ENCODE assay signal across 1 cellular context in the genomic region with DNA sequence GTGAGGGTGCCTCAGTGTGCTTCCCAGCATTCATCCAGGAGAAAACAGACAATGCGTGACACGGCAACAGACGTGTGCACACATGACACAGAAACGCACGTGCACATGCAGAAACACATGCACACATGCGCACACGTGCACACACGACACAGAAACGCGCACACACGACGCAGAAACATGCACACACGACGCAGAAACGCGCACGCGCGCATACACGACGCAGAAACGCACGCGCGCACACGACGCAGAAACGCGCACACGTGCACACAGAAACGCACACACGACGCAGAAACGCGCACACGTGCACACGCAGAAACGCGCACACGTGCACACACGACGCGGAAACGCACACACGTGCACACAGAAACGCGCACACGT.
TF ChIP-seq lines count a peak whose summit lies in the region.

No MANE protein-coding gene starts in this region.

TF ChIP-seq in H1, 55 proteins besides CTCF, POLR2A, EP300 and RAD21:
- no peak for TF ChIP-seq SP1 (IDR thresholded peaks at IDR 0.05; ENCODE audit: low read depth, low read length)
- TF ChIP-seq, protein P1, sequence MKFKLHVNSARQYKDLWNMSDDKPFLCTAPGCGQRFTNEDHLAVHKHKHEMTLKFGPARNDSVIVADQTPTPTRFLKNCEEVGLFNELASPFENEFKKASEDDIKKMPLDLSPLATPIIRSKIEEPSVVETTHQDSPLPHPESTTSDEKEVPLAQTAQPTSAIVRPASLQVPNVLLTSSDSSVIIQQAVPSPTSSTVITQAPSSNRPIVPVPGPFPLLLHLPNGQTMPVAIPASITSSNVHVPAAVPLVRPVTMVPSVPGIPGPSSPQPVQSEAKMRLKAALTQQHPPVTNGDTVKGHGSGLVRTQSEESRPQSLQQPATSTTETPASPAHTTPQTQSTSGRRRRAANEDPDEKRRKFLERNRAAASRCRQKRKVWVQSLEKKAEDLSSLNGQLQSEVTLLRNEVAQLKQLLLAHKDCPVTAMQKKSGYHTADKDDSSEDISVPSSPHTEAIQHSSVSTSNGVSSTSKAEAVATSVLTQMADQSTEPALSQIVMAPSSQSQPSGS (IDR thresholded peaks at IDR 0.05; ENCODE audit: low read length): no peak
- no peak for TF ChIP-seq BRCA1 (IDR thresholded peaks at IDR 0.05; ENCODE audit: low read depth, low read length)
- TF ChIP-seq CTBP2 (IDR thresholded peaks at IDR 0.05; ENCODE audit: borderline replicate concordance, insufficient read depth, insufficient read length, low read length): no peak
- no peak for TF ChIP-seq RFX5 (IDR thresholded peaks at IDR 0.05; ENCODE audit: borderline replicate concordance, low read depth, low read length)
- TF ChIP-seq TAF7 (optimal IDR thresholded peaks at IDR 0.05; ENCODE audit: borderline replicate concordance, low read depth, low read length): no peak
- TF ChIP-seq, protein P2, sequence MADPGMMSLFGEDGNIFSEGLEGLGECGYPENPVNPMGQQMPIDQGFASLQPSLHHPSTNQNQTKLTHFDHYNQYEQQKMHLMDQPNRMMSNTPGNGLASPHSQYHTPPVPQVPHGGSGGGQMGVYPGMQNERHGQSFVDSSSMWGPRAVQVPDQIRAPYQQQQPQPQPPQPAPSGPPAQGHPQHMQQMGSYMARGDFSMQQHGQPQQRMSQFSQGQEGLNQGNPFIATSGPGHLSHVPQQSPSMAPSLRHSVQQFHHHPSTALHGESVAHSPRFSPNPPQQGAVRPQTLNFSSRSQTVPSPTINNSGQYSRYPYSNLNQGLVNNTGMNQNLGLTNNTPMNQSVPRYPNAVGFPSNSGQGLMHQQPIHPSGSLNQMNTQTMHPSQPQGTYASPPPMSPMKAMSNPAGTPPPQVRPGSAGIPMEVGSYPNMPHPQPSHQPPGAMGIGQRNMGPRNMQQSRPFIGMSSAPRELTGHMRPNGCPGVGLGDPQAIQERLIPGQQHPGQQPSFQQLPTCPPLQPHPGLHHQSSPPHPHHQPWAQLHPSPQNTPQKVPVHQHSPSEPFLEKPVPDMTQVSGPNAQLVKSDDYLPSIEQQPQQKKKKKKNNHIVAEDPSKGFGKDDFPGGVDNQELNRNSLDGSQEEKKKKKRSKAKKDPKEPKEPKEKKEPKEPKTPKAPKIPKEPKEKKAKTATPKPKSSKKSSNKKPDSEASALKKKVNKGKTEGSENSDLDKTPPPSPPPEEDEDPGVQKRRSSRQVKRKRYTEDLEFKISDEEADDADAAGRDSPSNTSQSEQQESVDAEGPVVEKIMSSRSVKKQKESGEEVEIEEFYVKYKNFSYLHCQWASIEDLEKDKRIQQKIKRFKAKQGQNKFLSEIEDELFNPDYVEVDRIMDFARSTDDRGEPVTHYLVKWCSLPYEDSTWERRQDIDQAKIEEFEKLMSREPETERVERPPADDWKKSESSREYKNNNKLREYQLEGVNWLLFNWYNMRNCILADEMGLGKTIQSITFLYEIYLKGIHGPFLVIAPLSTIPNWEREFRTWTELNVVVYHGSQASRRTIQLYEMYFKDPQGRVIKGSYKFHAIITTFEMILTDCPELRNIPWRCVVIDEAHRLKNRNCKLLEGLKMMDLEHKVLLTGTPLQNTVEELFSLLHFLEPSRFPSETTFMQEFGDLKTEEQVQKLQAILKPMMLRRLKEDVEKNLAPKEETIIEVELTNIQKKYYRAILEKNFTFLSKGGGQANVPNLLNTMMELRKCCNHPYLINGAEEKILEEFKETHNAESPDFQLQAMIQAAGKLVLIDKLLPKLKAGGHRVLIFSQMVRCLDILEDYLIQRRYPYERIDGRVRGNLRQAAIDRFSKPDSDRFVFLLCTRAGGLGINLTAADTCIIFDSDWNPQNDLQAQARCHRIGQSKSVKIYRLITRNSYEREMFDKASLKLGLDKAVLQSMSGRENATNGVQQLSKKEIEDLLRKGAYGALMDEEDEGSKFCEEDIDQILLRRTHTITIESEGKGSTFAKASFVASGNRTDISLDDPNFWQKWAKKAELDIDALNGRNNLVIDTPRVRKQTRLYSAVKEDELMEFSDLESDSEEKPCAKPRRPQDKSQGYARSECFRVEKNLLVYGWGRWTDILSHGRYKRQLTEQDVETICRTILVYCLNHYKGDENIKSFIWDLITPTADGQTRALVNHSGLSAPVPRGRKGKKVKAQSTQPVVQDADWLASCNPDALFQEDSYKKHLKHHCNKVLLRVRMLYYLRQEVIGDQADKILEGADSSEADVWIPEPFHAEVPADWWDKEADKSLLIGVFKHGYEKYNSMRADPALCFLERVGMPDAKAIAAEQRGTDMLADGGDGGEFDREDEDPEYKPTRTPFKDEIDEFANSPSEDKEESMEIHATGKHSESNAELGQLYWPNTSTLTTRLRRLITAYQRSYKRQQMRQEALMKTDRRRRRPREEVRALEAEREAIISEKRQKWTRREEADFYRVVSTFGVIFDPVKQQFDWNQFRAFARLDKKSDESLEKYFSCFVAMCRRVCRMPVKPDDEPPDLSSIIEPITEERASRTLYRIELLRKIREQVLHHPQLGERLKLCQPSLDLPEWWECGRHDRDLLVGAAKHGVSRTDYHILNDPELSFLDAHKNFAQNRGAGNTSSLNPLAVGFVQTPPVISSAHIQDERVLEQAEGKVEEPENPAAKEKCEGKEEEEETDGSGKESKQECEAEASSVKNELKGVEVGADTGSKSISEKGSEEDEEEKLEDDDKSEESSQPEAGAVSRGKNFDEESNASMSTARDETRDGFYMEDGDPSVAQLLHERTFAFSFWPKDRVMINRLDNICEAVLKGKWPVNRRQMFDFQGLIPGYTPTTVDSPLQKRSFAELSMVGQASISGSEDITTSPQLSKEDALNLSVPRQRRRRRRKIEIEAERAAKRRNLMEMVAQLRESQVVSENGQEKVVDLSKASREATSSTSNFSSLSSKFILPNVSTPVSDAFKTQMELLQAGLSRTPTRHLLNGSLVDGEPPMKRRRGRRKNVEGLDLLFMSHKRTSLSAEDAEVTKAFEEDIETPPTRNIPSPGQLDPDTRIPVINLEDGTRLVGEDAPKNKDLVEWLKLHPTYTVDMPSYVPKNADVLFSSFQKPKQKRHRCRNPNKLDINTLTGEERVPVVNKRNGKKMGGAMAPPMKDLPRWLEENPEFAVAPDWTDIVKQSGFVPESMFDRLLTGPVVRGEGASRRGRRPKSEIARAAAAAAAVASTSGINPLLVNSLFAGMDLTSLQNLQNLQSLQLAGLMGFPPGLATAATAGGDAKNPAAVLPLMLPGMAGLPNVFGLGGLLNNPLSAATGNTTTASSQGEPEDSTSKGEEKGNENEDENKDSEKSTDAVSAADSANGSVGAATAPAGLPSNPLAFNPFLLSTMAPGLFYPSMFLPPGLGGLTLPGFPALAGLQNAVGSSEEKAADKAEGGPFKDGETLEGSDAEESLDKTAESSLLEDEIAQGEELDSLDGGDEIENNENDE (IDR thresholded peaks at IDR 0.05; ENCODE audit: insufficient replicate concordance, low read length): no peak
